ENCODE assay signal across 8 cellular contexts in the genomic region with DNA sequence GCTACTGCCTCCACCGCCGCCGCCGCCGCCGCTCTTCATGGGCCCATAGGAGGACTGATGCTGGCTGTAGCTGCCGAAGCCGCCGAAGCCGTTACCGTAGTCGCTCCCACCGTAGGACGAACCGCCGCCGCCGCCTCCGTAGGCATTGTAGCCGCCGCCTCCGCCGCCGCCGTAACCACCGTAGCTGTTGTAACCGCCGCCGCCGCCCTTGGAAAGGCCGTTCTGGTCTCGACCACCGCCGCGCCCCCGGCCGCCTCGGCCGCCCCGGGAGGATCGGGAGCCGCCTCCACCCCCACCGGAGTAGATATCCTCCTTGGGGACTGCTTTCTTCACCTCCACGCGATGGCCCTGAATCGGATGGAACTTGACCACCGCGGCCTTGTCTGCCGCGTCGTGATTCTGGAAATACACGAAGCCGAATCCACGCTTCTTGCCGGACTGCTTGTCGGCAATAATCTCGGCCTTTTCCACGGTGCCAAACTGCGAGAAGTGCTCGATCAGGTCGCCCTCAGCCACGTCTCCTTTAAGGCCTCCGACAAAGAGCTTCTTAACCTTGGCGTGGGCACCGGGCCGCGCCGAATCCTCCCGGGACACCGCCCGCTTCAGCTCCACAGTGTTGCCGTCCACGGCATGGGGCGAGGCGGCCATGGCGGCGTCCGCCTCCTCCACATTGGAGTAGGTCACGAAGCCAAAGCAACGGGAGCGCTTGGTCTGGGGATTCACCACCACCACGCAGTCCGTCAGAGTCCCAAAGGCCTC. TPM values are rescaled to one million over a fixed set of nuclear protein-coding genes. Genes with fewer than 3 reads are reported as not detected.
DNase-seq lines count a peak whose midpoint lies in the region; ATAC-seq and TF ChIP-seq lines count a peak whose summit lies in the region.

No MANE protein-coding gene starts in this region.

- ATAC-seq in GM21737 (IDR thresholded peaks at IDR 0.05; ENCODE audit: unreplicated experiment) (peak; percentile 8), HG03521 (IDR thresholded peaks at IDR 0.05; ENCODE audit: unreplicated experiment) (no peak)

- DNase-seq in CD1c-positive myeloid dendritic cell (ENCODE audit: extremely low spot score) (peak; percentile 29), OCI-LY7 (ENCODE audit: low spot score) (peak; percentile 42), head of caudate nucleus (peak in 39 of 42 donors; percentile 7 to 73 (median 48)), KBM-7 (no peak)
- peak; percentile 55 for DNase-seq in activated naive CD4-positive, alpha-beta T cell treated with anti-CD3 and anti-CD28 coated beads for 36 hours

- H3K4me1 Mint-ChIP-seq in activated naive CD4-positive, alpha-beta T cell treated with anti-CD3 and anti-CD28 coated beads for 36 hours (ENCODE audit: low read depth): peaks cover 19% of the 10 kb centered on the region

- no peaks in the 10 kb centered on the region for H3K9me2 ChIP-seq in OCI-LY7 (ENCODE audit: insufficient read depth, low read length)

- H3K9me3 ChIP-seq in OCI-LY7 (ENCODE audit: low read length) (0 out of 2 replicates have a peak, but pooled peaks cover 6% of the 10 kb centered on the region), parathyroid adenoma (ENCODE audit: control insufficient read depth, low read length) (no peaks in the 10 kb centered on the region)

- H3K27me3 Mint-ChIP-seq in activated naive CD4-positive, alpha-beta T cell treated with anti-CD3 and anti-CD28 coated beads for 36 hours (ENCODE audit: low read depth): no peaks in the 10 kb centered on the region

- H3K27ac ChIP-seq in OCI-LY7 (ENCODE audit: low read depth, low read length, poor library complexity, severe bottlenecking) (peak overlapping the region; percentile 72), parathyroid adenoma (peak overlapping the region; percentile 97)

- no peaks in the 10 kb centered on the region for H3K9me3 Mint-ChIP-seq in activated naive CD4-positive, alpha-beta T cell treated with anti-CD3 and anti-CD28 coated beads for 36 hours

- peaks cover 32% of the 10 kb centered on the region for H3K36me3 Mint-ChIP-seq in activated naive CD4-positive, alpha-beta T cell treated with anti-CD3 and anti-CD28 coated beads for 36 hours (ENCODE audit: low read depth)

- peak overlapping the region; percentile 75 for H3K4me2 ChIP-seq in OCI-LY7 (ENCODE audit: low read length)
- peak overlapping the region; percentile 54 for H3K4me2 ChIP-seq in parathyroid adenoma (ENCODE audit: low read length)

- H3K4me1 ChIP-seq in OCI-LY7 (ENCODE audit: insufficient read depth, low read length, poor library complexity, severe bottlenecking) (peaks cover 23% of the 10 kb centered on the region), parathyroid adenoma (peaks cover 4% of the 10 kb centered on the region)

- peaks cover 48% of the 10 kb centered on the region for H4K20me1 ChIP-seq in OCI-LY7 (ENCODE audit: insufficient read depth, low read length)

- BruUV-seq in OCI-LY7 (replicated peaks; lab: Mats Ljungman, UMichigan): TSS peak; percentile 45

- peak overlapping the region; percentile 92 for H3K4me3 Mint-ChIP-seq in activated naive CD4-positive, alpha-beta T cell treated with anti-CD3 and anti-CD28 coated beads for 36 hours

- H2AFZ ChIP-seq in OCI-LY7 (ENCODE audit: low read length) (no peak overlapping the region), parathyroid adenoma (peak overlapping the region; percentile 93)

- H3K4me3 ChIP-seq in OCI-LY7 (ENCODE audit: low read depth, low read length, poor library complexity, severe bottlenecking) (peak overlapping the region; percentile 99), parathyroid adenoma (ENCODE audit: low read depth, low read length) (peak overlapping the region; percentile 100)

- intact Hi-C loops in OCI-LY7 (cut with micrococcal nuclease; ENCODE audit: unreplicated experiment) (loop anchor here (1.0 to 10.0 kb wide), 4 partner anchors 279 to 1589 kb away; a partner anchor contains a TSS), head of caudate nucleus (cut with DNase I) (loop anchor here (10.0 kb wide), 1 partner anchor 381 kb away; a partner anchor contains a TSS)
- intact Hi-C loops in activated naive CD4-positive, alpha-beta T cell treated with anti-CD3 and anti-CD28 coated beads for 36 hours (cut with micrococcal nuclease): loop anchor here (1.0 to 10.0 kb wide), 2 partner anchors 599 to 1541 kb away; a partner anchor contains a TSS

- no peaks in the 10 kb centered on the region for H3K27me3 ChIP-seq in parathyroid adenoma (ENCODE audit: control insufficient read depth, insufficient read depth, low read length)

- H3K36me3 ChIP-seq in OCI-LY7 (ENCODE audit: insufficient read depth, low read length) (peaks cover 53% of the 10 kb centered on the region), parathyroid adenoma (ENCODE audit: control insufficient read depth, insufficient read depth, low read length) (no peaks in the 10 kb centered on the region)

- in situ Hi-C loops in KBM-7 (cut with MboI; ENCODE audit: low pct_unique_long_range_greater_than_20kb, low sequenced_read_pairs): no loop called here

- peak overlapping the region; percentile 99 for H3K9ac ChIP-seq in parathyroid adenoma

- TF ChIP-seq CTCF in OCI-LY7 (conservative IDR thresholded peaks at IDR 0.05; ENCODE audit: low read length): no peak
- no peak for TF ChIP-seq CTCF in parathyroid adenoma (IDR thresholded peaks at IDR 0.05)

- POLR2A ChIA-PET in OCI-LY7 (lab: Charles Lee): interaction anchor here (0.6 to 1.5 kb wide), 10 partner anchors 11 to 693 kb away, joined by 3 to 5 read pairs (median 3); a partner anchor contains a TSS

- peak overlapping the region; percentile 98 for H3K27ac Mint-ChIP-seq in activated naive CD4-positive, alpha-beta T cell treated with anti-CD3 and anti-CD28 coated beads for 36 hours

- H3K79me2 ChIP-seq in OCI-LY7 (ENCODE audit: insufficient read depth, low read depth, low read length) (peaks cover 57% of the 10 kb centered on the region), parathyroid adenoma (peaks cover 15% of the 10 kb centered on the region)

- CTCF ChIA-PET in OCI-LY7 (lab: Charles Lee; ENCODE audit: unreplicated experiment): interaction anchor here (0.6 kb wide), 1 partner anchor 42 kb away, joined by 5 read pairs; no protein-coding TSS in a partner anchor
- CTCF ChIA-PET in activated naive CD4-positive, alpha-beta T cell treated with anti-CD3 and anti-CD28 coated beads for 36 hours (lab: Charles Lee): interaction anchor here (1.0 to 1.4 kb wide), 5 partner anchors 11 to 135 kb away, joined by 4 to 10 read pairs (median 6); a partner anchor contains a TSS

RNA-seq across cellular contexts. Expression of a gene that starts 0.8 kb away (rescaled TPM):
- total RNA-seq in OCI-LY7 (2014; rRNA removed; shearing (Covaris generic)): 20.6 and 25.8 TPM in 2 replicates
- total RNA-seq in OCI-LY7 (2022): 46.0 and 50.3 TPM in 2 replicates
- total RNA-seq in activated naive CD4-positive, alpha-beta T cell treated with anti-CD3 and anti-CD28 coated beads for 36 hours: 10 to 100 TPM; 27.2 to 28.6 TPM

RNA-seq across cellular contexts. Expression of a gene that starts 17.5 kb away (rescaled TPM):
- total RNA-seq in OCI-LY7 (2014; rRNA removed; shearing (Covaris generic)): 0.23 and 0.28 TPM in 2 replicates
- total RNA-seq in OCI-LY7 (2022): 5.2 and 6.2 TPM in 2 replicates
- 1 to 10 TPM; 1.7 to 2.0 TPM for total RNA-seq in activated naive CD4-positive, alpha-beta T cell treated with anti-CD3 and anti-CD28 coated beads for 36 hours
